ENCODE assay signal across 2 cellular contexts in the genomic region with DNA sequence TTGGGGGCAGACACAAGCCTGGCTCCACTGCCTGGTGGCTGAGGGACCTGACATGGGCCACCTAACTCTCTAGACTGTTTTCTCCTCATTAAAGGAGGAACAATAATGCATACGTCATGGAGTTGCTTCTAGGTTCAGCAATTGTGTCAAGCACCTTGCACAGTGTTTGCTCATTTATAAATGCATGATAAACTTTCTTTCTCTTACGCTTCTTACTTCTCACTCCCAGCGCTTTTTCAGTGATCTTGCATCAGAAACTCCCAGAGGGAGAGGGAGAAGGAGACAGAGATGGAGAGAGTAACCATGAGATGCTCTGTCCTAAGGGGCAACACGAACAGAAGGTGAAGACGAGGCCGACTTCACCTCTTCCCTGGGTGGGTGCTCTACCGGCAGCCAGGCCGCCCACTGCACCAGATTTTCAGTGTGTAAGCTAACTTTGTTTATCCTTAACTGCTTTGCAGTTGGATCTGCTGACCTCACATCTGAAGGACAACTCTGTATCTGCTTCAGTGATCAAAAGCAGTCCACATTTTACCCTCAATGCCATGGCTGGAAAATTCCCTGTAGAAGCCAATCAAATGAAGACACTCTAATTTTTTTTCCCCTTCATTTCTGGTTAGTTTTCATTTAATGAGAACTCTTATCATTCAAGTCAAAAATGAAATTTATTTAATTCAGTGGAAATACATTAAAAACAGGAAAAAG.
A peak's percentile ranks its signal among the peaks of the same experiment; 100 is the strongest.
TF ChIP-seq lines count a peak whose summit lies in the region.

No MANE protein-coding gene starts in this region.

TF ChIP-seq in HepG2, 621 proteins besides CTCF, POLR2A, EP300 and RAD21:
- TF ChIP-seq EEA1 (CRISPR knock-in tag; IDR thresholded peaks at IDR 0.05; ENCODE audit: borderline replicate concordance) (no peak), HNRNPK (IDR thresholded peaks at IDR 0.05; ENCODE audit: low read depth, low read length, poor library complexity, severe bottlenecking) (peak; percentile 18), SKI (IDR thresholded peaks at IDR 0.05; ENCODE audit: partially characterized antibody) (no peak)
TF ChIP-seq in HepG2: peak in this region for 1.

TF ChIP-seq in K562, 482 proteins besides CTCF, POLR2A, EP300 and RAD21:
- TF ChIP-seq DMBX1 (CRISPR knock-in tag; IDR thresholded peaks at IDR 0.05; ENCODE audit: borderline replicate concordance): peak; percentile 44; the same call in 1 of the 2 replicates
- peak; percentile 73 for TF ChIP-seq CEBPG (CRISPR knock-in tag; IDR thresholded peaks at IDR 0.05)
- peak; percentile 24 to 84; a peak in 3 of 4 replicates for TF ChIP-seq CEBPG (tag; conservative IDR thresholded peaks at IDR 0.05 in 1 of 2, IDR thresholded peaks at IDR 0.05 in 1 of 2)
- TF ChIP-seq CXXC5 (CRISPR knock-in tag; IDR thresholded peaks at IDR 0.05): 0 out of 2 replicates have a peak, but pooled peaks have one; percentile 28
- TF ChIP-seq ZNF695 (CRISPR knock-in tag; IDR thresholded peaks at IDR 0.05): no peak
- TF ChIP-seq SMAD4 (CRISPR knock-in tag; conservative IDR thresholded peaks at IDR 0.05): peak; percentile 63
- peak; percentile 54; the same call in 1 of the 2 replicates for TF ChIP-seq ATF7 (IDR thresholded peaks at IDR 0.05)
- 0 out of 2 replicates have a peak, but pooled peaks have one; percentile 9 for TF ChIP-seq JUN (IDR thresholded peaks at IDR 0.05; ENCODE audit: borderline replicate concordance, low read depth, low read length)
- no peak for TF ChIP-seq JUN (CRISPR knock-in tag; IDR thresholded peaks at IDR 0.05; ENCODE audit: borderline replicate concordance)
- TF ChIP-seq, protein P1, sequence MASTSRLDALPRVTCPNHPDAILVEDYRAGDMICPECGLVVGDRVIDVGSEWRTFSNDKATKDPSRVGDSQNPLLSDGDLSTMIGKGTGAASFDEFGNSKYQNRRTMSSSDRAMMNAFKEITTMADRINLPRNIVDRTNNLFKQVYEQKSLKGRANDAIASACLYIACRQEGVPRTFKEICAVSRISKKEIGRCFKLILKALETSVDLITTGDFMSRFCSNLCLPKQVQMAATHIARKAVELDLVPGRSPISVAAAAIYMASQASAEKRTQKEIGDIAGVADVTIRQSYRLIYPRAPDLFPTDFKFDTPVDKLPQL (IDR thresholded peaks at IDR 0.05; ENCODE audit: extremely low read depth, insufficient read length): no peak
- TF ChIP-seq, protein P2, sequence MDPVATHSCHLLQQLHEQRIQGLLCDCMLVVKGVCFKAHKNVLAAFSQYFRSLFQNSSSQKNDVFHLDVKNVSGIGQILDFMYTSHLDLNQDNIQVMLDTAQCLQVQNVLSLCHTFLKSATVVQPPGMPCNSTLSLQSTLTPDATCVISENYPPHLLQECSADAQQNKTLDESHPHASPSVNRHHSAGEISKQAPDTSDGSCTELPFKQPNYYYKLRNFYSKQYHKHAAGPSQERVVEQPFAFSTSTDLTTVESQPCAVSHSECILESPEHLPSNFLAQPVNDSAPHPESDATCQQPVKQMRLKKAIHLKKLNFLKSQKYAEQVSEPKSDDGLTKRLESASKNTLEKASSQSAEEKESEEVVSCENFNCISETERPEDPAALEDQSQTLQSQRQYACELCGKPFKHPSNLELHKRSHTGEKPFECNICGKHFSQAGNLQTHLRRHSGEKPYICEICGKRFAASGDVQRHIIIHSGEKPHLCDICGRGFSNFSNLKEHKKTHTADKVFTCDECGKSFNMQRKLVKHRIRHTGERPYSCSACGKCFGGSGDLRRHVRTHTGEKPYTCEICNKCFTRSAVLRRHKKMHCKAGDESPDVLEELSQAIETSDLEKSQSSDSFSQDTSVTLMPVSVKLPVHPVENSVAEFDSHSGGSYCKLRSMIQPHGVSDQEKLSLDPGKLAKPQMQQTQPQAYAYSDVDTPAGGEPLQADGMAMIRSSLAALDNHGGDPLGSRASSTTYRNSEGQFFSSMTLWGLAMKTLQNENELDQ (CRISPR knock-in tag; IDR thresholded peaks at IDR 0.05; ENCODE audit: borderline replicate concordance): no peak
- TF ChIP-seq, protein P3, sequence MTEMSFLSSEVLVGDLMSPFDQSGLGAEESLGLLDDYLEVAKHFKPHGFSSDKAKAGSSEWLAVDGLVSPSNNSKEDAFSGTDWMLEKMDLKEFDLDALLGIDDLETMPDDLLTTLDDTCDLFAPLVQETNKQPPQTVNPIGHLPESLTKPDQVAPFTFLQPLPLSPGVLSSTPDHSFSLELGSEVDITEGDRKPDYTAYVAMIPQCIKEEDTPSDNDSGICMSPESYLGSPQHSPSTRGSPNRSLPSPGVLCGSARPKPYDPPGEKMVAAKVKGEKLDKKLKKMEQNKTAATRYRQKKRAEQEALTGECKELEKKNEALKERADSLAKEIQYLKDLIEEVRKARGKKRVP (CRISPR knock-in tag; IDR thresholded peaks at IDR 0.05): peak; percentile 73
- peak; percentile 34; the same call in 1 of the 2 replicates for TF ChIP-seq ESRRA (IDR thresholded peaks at IDR 0.05; ENCODE audit: borderline replicate concordance, low read depth)
- TF ChIP-seq ZNF184 (CRISPR knock-in tag; IDR thresholded peaks at IDR 0.05): no peak
- 0 out of 2 replicates have a peak, but pooled peaks have one; percentile 49 for TF ChIP-seq ZNF175 (CRISPR knock-in tag; IDR thresholded peaks at IDR 0.05; ENCODE audit: low read depth)
- TF ChIP-seq, protein P4, sequence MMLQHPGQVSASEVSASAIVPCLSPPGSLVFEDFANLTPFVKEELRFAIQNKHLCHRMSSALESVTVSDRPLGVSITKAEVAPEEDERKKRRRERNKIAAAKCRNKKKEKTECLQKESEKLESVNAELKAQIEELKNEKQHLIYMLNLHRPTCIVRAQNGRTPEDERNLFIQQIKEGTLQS (IDR thresholded peaks at IDR 0.05): peak; percentile 67; the same call in 1 of the 2 replicates
- TF ChIP-seq, protein P4 (CRISPR knock-in tag; conservative IDR thresholded peaks at IDR 0.05): no peak
- TF ChIP-seq SOX6 (IDR thresholded peaks at IDR 0.05): 0 out of 2 replicates have a peak, but pooled peaks have one; percentile 16
- TF ChIP-seq ZNF584 (CRISPR knock-in tag; IDR thresholded peaks at IDR 0.05; ENCODE audit: low read depth): peak; percentile 92
- TF ChIP-seq ZNF589 (CRISPR knock-in tag; IDR thresholded peaks at IDR 0.05; ENCODE audit: low read depth): peak; percentile 82
- TF ChIP-seq CTBP1 (IDR thresholded peaks at IDR 0.05; ENCODE audit: borderline replicate concordance): 0 out of 2 replicates have a peak, but pooled peaks have one; percentile 37
- no peak for TF ChIP-seq NR2C2 (CRISPR knock-in tag; IDR thresholded peaks at IDR 0.05)
- peak; percentile 32; the same call in 1 of the 2 replicates for TF ChIP-seq NR2C2 (tag; IDR thresholded peaks at IDR 0.05)
- peak in 1 of 2 experiments; percentile 55; a peak in 1 of 4 replicates for TF ChIP-seq TRIM24 (IDR thresholded peaks at IDR 0.05)
